ENCODE assay signal across 16 cellular contexts in the genomic region with DNA sequence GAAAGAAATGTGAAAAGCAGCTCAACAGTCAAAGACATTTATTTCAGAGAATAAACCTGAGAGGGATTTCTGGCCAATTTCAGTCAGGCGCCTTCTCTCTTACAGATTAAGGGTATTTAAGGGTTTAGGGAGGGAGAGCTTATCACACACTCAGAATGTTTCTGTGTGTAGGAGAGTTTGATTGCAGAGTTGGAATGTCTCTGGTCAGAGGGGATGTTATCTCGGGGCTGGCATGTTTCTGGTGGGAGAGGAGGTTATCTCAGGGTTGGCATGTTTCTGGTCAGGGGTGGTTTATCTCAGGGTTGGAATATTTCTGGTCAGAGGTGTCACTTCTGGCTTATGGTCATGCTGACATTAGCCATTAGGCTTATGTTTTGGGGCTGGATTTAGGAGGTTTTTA.
DNase-seq lines count a peak whose midpoint lies in the region; ATAC-seq and TF ChIP-seq lines count a peak whose summit lies in the region.
"Had no signal": no experiment of that assay in that cellular context is flagged by ENCODE, and none has a peak within 500 bp of the region (broad histone marks: within the 10 kb centered on the region; RNA-seq: fewer than 3 reads in every experiment).

No MANE protein-coding gene starts in this region.

- peak; percentile 96 for ATAC-seq in left ventricle myocardium superior
- ATAC-seq in HG02763 (IDR thresholded peaks at IDR 0.05; ENCODE audit: unreplicated experiment), result no peak
- no peak for ATAC-seq in HG02852 (IDR thresholded peaks at IDR 0.05; ENCODE audit: unreplicated experiment)

- H3K9me3 ChIP-seq in testis, result no peaks in the 10 kb centered on the region
- H3K9me3 ChIP-seq: Peyer's patch had no signal

- H3K36me3 ChIP-seq in testis (ENCODE audit: low read depth, missing control alignments), result no peaks in the 10 kb centered on the region
- H3K36me3 ChIP-seq: Peyer's patch had no signal

- TF ChIP-seq CTCF in fibroblast of pulmonary artery (IDR thresholded peaks at IDR 0.05; ENCODE audit: low read length, missing control alignments) (no peak), testis (IDR thresholded peaks at IDR 0.05) (no peak)

- 59 to 63% methylated on average over 2 of the region's 2 CpGs for WGBS in testis, 2 donors

- no peaks in the 10 kb centered on the region for H3K27me3 ChIP-seq in testis
- H3K27me3 ChIP-seq: Peyer's patch had no signal

- DNase-seq in NCI-H82 treated with DMSO at 0.1 percent for 48 hours (lab: John Stamatoyannopoulos, UW; ENCODE audit: unreplicated experiment) (peak; percentile 67), fibroblast of pulmonary artery (ENCODE audit: low read depth) (peak; percentile 20), left ventricle myocardium superior (no peak), testis (peak; percentile 34), NCI-H1694 (lab: John Stamatoyannopoulos, UW) (no peak)
- DNase-seq: COR-L47, DMS53, H7, NCI-H1048, NCI-H1436 treated with DMSO at 0.1 percent for 48 hours, NCI-H2081, NCI-H510A treated with DMSO at 0.1 percent for 48 hours, Peyer's patch, SHP77 treated with DMSO at 0.1 percent for 48 hours had no signal

- no peak overlapping the region for H3K27ac ChIP-seq in testis
- H3K27ac ChIP-seq: Peyer's patch had no signal

- H3K4me3 ChIP-seq in fibroblast of pulmonary artery (replicated peaks; ENCODE audit: low read depth, low read length), result no peak overlapping the region
- H3K4me3 ChIP-seq in testis, result no peak overlapping the region
- H3K4me3 ChIP-seq: Peyer's patch had no signal

- no peak for TF ChIP-seq POLR2A in testis (IDR thresholded peaks at IDR 0.05)

- no peaks in the 10 kb centered on the region for H3K4me1 ChIP-seq in testis
- H3K4me1 ChIP-seq: Peyer's patch had no signal

- intact Hi-C loops in left ventricle myocardium superior (cut with micrococcal nuclease) (no loop called here), testis (cut with DNase I; ENCODE audit: low total_unique reads) (no loop called here)

Comparison
In these comparisons a context has a peak if more than half of its experiments do, and no peak if none do; other contexts are left out.
1. DNase-seq: peak in NCI-H82 treated with DMSO at 0.1 percent for 48 hours (single experiment), fibroblast of pulmonary artery (single experiment) and testis (single experiment); none in left ventricle myocardium superior (single experiment) and NCI-H1694 (single experiment).